16 cellular contexts compared by ENCODE assay signal in the genomic region with DNA sequence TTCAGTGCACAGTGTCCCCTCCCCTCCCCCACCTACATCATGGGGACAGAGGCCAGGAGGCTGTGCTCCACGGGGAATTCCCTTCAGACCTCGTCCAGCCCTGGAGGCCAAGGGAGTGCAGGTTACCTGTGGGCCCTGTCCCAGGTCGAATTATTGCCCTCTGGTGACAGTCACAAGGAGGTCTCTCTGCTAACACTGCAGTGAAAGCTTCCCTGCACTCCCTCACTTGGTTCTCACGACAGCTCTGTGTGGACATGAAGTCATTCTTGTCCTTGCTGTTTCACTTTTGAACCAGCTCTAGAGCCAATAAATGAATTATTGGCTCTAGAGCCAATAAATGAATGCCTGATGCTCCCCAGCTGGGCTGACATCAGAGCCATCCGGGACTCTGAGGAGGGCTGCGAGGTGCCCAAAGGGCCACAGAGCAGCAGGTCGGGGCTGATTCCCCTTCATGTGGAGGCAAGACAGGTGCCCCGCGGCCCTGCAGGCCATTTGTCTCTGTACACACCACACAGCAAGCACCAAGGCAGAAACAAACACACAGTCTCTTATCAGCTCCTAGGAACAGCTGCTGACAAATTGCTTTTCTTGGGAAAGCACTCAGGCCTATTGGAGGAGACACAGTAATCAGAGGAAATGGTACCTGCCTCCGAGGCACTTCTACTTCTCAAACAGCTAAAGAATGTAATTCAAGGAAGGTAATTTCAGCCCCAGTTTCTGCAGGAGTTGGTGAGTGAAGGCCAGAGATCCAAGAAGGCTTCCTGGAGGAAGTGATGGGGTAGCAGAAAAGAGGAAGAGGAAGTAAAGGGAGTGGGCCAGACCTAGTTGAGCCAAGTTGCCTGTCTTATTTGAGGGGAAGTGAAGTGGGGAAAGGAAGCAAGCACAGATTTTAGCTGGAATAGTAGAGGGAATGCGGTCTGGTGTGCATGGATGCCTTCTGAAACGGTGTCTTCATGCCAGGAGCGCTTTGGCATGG. TPM values are rescaled to one million over a fixed set of nuclear protein-coding genes. Genes with fewer than 3 reads are reported as not detected.
DNase-seq lines count a peak whose midpoint lies in the region; TF ChIP-seq lines count a peak whose summit lies in the region.
"Had no signal": no experiment of that assay in that cellular context is flagged by ENCODE, and none has a peak within 500 bp of the region (broad histone marks: within the 10 kb centered on the region; RNA-seq: fewer than 3 reads in every experiment).

No MANE protein-coding gene starts in this region.

- peak overlapping the region; percentile 59 for H3K4me2 ChIP-seq in DOHH2 (ENCODE audit: low read length)

- TF ChIP-seq POLR2A in NB4 (IDR thresholded peaks at IDR 0.05; ENCODE audit: extremely low read depth, insufficient read length) (no peak), erythroblast (IDR thresholded peaks at IDR 0.05; ENCODE audit: low read length) (no peak)

- DNase-seq in NB4 (ENCODE audit: low read depth) (peak; percentile 39), left ventricle myocardium inferior (no peak), hypothalamus (lab: John Stamatoyannopoulos, UW) (no peak), erythroblast (lab: John Stamatoyannopoulos, UW) (no peak), GM19240 (ENCODE audit: insufficient read length, low spot score) (no peak)
- no peak for DNase-seq in activated CD4-positive, alpha-beta T cell treated with anti-CD3 and anti-CD28 coated beads, Interleukin-2, amount 50 U/mL, for 1 hour
- DNase-seq: activated CD4-positive, alpha-beta T cell treated with anti-CD3 and anti-CD28 coated beads, Interleukin-2, amount 50 U/mL, for 48 hours; mesenchymal stem cell; NCI-H187; NCI-H526; T1000 had no signal

- H3K36me3 ChIP-seq in DOHH2 (ENCODE audit: control insufficient read depth, low read length), result no peaks in the 10 kb centered on the region
- H3K36me3 ChIP-seq in left ventricle myocardium inferior, result no peaks in the 10 kb centered on the region
- H3K36me3 ChIP-seq in neutrophil, result no peaks in the 10 kb centered on the region
- H3K36me3 ChIP-seq: ascending aorta, tibial nerve had no signal

- no peaks in the 10 kb centered on the region for H3K9me2 ChIP-seq in DOHH2 (replicated peaks; ENCODE audit: control insufficient read depth, low read length)

- H3K4me3 ChIP-seq in DOHH2 (ENCODE audit: low read length) (peak overlapping the region; percentile 47), NB4 (ENCODE audit: low read depth, low read length) (no peak overlapping the region), left ventricle myocardium inferior (peak overlapping the region; percentile 40), neutrophil (ENCODE audit: low read depth in 1 of 2, low read length in 1 of 2) (no peak overlapping the region)
- H3K4me3 ChIP-seq: ascending aorta, tibial nerve had no signal

- intact Hi-C loops in left ventricle myocardium inferior (cut with micrococcal nuclease), result no loop called here

- H3K4me1 ChIP-seq in DOHH2 (ENCODE audit: control insufficient read depth, low read length), result peaks cover 22% of the 10 kb centered on the region
- peaks cover 10% of the 10 kb centered on the region for H3K4me1 ChIP-seq in left ventricle myocardium inferior
- peaks cover 9 to 11% of the 10 kb centered on the region in 2 experiments for H3K4me1 ChIP-seq in neutrophil (ENCODE audit: control insufficient read depth in 1 of 2, insufficient read depth in 1 of 2, low read depth in 1 of 2, low read length in 1 of 2)
- H3K4me1 ChIP-seq: ascending aorta had no signal

- no peaks in the 10 kb centered on the region; the same call in none of the 2 replicates for H3F3A ChIP-seq in DOHH2 (ENCODE audit: control insufficient read depth, insufficient read depth)

- H3K27ac ChIP-seq in DOHH2 (ENCODE audit: low read depth, low read length) (peak overlapping the region; percentile 30), left ventricle myocardium inferior (replicated peaks) (peak overlapping the region; percentile 38), neutrophil (peak overlapping the region; percentile 36)
- H3K27ac ChIP-seq: ascending aorta, tibial nerve had no signal

- no peaks in the 10 kb centered on the region for H3K27me3 ChIP-seq in DOHH2 (ENCODE audit: control insufficient read depth, low read length)
- peaks cover 80% of the 10 kb centered on the region for H3K27me3 ChIP-seq in left ventricle myocardium inferior (ENCODE audit: low read depth)
- peaks cover 15% of the 10 kb centered on the region for H3K27me3 ChIP-seq in neutrophil
- H3K27me3 ChIP-seq: ascending aorta, tibial nerve had no signal

- TF ChIP-seq CTCF in DOHH2 (IDR thresholded peaks at IDR 0.05; ENCODE audit: low read depth, low read length, poor library complexity, severe bottlenecking), result peak; percentile 25
- no peak for TF ChIP-seq CTCF in NB4 (IDR thresholded peaks at IDR 0.05; ENCODE audit: low read depth, low read length)
- no peak for TF ChIP-seq CTCF in left ventricle myocardium inferior (IDR thresholded peaks at IDR 0.05; ENCODE audit: borderline replicate concordance)
- TF ChIP-seq CTCF in neutrophil (IDR thresholded peaks at IDR 0.05), result no peak

- no peaks in the 10 kb centered on the region for H4K20me1 ChIP-seq in DOHH2 (ENCODE audit: control insufficient read depth, insufficient read depth, low read depth, low read length)

- H3K9me3 ChIP-seq in DOHH2 (ENCODE audit: control insufficient read depth, insufficient read depth, low read length) (no peaks in the 10 kb centered on the region), left ventricle myocardium inferior (replicated peaks) (no peaks in the 10 kb centered on the region), neutrophil (no peaks in the 10 kb centered on the region)
- H3K9me3 ChIP-seq: ascending aorta, tibial nerve had no signal

- H3K79me2 ChIP-seq in DOHH2 (ENCODE audit: control insufficient read depth, low read length), result no peaks in the 10 kb centered on the region

RNA-seq across cellular contexts. Expression of gene TBXT, which starts 27.5 kb away (rescaled TPM):
- not detected for total RNA-seq in left ventricle myocardium inferior
- total RNA-seq: ascending aorta, posterior vena cava, tibial nerve had no signal

Comparison
In these comparisons a context has a peak if more than half of its experiments do, and no peak if none do; other contexts are left out.
1. H3K4me3 ChIP-seq: peak in DOHH2 (single experiment) and left ventricle myocardium inferior (single experiment); none in NB4 (single experiment) and neutrophil (0 of 2).
2. Peak in every context shown above with its lines, with median percentiles within 50 percentile points of each other: H3K27ac ChIP-seq.